ENCODE assay signal across 12 cellular contexts in the genomic region with DNA sequence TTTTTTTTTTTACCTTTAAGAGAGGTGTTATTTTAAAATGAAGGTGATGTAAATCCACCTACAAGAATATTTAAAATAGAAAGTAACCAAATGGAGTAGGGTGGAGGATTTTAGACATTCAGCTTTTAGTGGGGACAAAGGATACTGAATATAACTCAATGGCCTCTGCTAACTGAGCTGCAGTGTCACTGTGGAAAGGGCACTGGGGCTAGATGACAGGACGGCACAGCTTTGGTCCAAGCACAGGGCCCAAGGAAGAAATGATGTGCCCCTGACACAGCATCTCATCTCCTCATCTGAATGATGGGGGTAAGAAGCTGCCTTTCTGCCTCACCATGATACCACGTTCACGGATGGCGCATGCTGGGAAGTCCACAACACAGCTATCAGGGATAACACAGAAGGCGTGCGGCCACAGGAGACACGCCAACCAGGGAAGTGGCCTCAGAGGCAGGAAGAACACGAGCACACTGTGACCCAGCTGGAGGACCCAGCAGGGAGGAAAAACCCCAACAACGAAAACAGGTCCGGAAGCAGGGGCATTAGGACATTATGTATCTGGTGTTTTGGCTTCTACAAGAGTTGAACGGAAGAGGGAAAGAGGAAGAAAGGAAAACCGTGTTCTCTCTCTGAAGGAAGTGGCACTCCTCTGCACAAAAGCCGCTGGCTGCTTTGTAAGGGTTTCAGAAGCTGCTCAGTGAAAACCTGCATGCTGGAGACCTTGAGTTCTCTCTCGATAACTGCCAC.
DNase-seq lines count a peak whose midpoint lies in the region; ATAC-seq and TF ChIP-seq lines count a peak whose summit lies in the region.
"Had no signal": no experiment of that assay in that cellular context is flagged by ENCODE, and none has a peak within 500 bp of the region (broad histone marks: within the 10 kb centered on the region; RNA-seq: fewer than 3 reads in every experiment).

No MANE protein-coding gene starts in this region.

- POLR2A ChIA-PET in activated naive CD8-positive, alpha-beta T cell treated with anti-CD3 and anti-CD28 coated beads, Interleukin-2, amount 10 ng/mL, durations not matched to agents 7 days and 5 days (lab: Charles Lee) = no interaction called here
- POLR2A ChIA-PET in SK-N-SH (lab: Yijun Ruan, JAX) = interaction anchor here (0.7 kb wide), 1 partner anchor 194 kb away, joined by 4 read pairs; no protein-coding TSS in a partner anchor

- H3K27ac Mint-ChIP-seq in stimulated activated naive CD8-positive, alpha-beta T cell treated with anti-CD3 and anti-CD28 coated beads, Interleukin-15, Interleukin-2, amounts not matched to agents 100 ng/mL and 50 ng/mL, for 24 hours = peak overlapping the region; percentile 57
- H3K27ac Mint-ChIP-seq in activated naive CD8-positive, alpha-beta T cell treated with anti-CD3 and anti-CD28 coated beads, Interleukin-2, amount 10 ng/mL, durations not matched to agents 7 days and 5 days = peak overlapping the region; percentile 81

- H3K4me3 Mint-ChIP-seq in stimulated activated naive CD8-positive, alpha-beta T cell treated with anti-CD3 and anti-CD28 coated beads, Interleukin-15, Interleukin-2, amounts not matched to agents 100 ng/mL and 50 ng/mL, for 24 hours = peak overlapping the region; percentile 38
- peak overlapping the region; percentile 56 for H3K4me3 Mint-ChIP-seq in activated naive CD8-positive, alpha-beta T cell treated with anti-CD3 and anti-CD28 coated beads, Interleukin-2, amount 10 ng/mL, durations not matched to agents 7 days and 5 days

- H4K20me1 ChIP-seq in SK-N-SH (ENCODE audit: insufficient read depth) = no peaks in the 10 kb centered on the region

- no peak for TF ChIP-seq RAD21 in SK-N-SH (IDR thresholded peaks at IDR 0.05; ENCODE audit: low read length)

- no peak overlapping the region for H2AFZ ChIP-seq in SK-N-SH (ENCODE audit: low read depth)

- H3K36me3 Mint-ChIP-seq in stimulated activated naive CD8-positive, alpha-beta T cell treated with anti-CD3 and anti-CD28 coated beads, Interleukin-15, Interleukin-2, amounts not matched to agents 100 ng/mL and 50 ng/mL, for 24 hours (ENCODE audit: low read depth) = peaks cover 40% of the 10 kb centered on the region
- H3K36me3 Mint-ChIP-seq in activated naive CD8-positive, alpha-beta T cell treated with anti-CD3 and anti-CD28 coated beads, Interleukin-2, amount 10 ng/mL, durations not matched to agents 7 days and 5 days = peaks cover 12% of the 10 kb centered on the region

- H3K36me3 ChIP-seq in right lobe of liver = peaks cover 0 to 5% (median 0%) of the 10 kb centered on the region in 4 donors
- no peaks in the 10 kb centered on the region for H3K36me3 ChIP-seq in aorta (ENCODE audit: control insufficient read depth in 1 of 2, insufficient read depth in 2 of 2, low read length in 1 of 2)
- peaks cover 6 to 11% of the 10 kb centered on the region in 2 experiments for H3K36me3 ChIP-seq in SK-N-SH (replicated peaks in 1 of 2; ENCODE audit: control insufficient read depth in 1 of 2, insufficient read depth in 2 of 2, low read length in 1 of 2)

- no peaks in the 10 kb centered on the region for H3F3A ChIP-seq in SK-N-SH (replicated peaks; ENCODE audit: insufficient read depth)

- H3K4me1 Mint-ChIP-seq in stimulated activated naive CD8-positive, alpha-beta T cell treated with anti-CD3 and anti-CD28 coated beads, Interleukin-15, Interleukin-2, amounts not matched to agents 100 ng/mL and 50 ng/mL, for 24 hours (ENCODE audit: low read depth) = peaks cover 61% of the 10 kb centered on the region
- H3K4me1 Mint-ChIP-seq in activated naive CD8-positive, alpha-beta T cell treated with anti-CD3 and anti-CD28 coated beads, Interleukin-2, amount 10 ng/mL, durations not matched to agents 7 days and 5 days = peaks cover 34% of the 10 kb centered on the region

- H3K27me3 ChIP-seq in right lobe of liver (no peaks in the 10 kb centered on the region), aorta (ENCODE audit: control insufficient read depth in 1 of 2, insufficient read depth in 2 of 2, low read length in 1 of 2) (no peaks in the 10 kb centered on the region), SK-N-SH (ENCODE audit: insufficient read depth) (no peaks in the 10 kb centered on the region)

- H3K79me2 ChIP-seq in SK-N-SH (ENCODE audit: insufficient read depth) = no peaks in the 10 kb centered on the region

- 62% methylated on average over 8 of the region's 14 CpGs for WGBS in right lobe of liver (ENCODE audit: insufficient coverage, low coverage, low lambda C conversion rate, missing lambda C conversion rate)
- WGBS in aorta, 2 donors = 72 to 78% methylated on average over 14 of the region's 14 CpGs
- WGBS in SK-N-SH (ENCODE audit: low lambda C conversion rate) = 96% methylated on average over 10 of the region's 14 CpGs

- H3K9me3 ChIP-seq in right lobe of liver = no peaks in the 10 kb centered on the region
- no peaks in the 10 kb centered on the region for H3K9me3 ChIP-seq in aorta (ENCODE audit: control insufficient read depth, low read length)
- H3K9me3 ChIP-seq in SK-N-SH = no peaks in the 10 kb centered on the region

- H3K9me3 Mint-ChIP-seq in stimulated activated naive CD8-positive, alpha-beta T cell treated with anti-CD3 and anti-CD28 coated beads, Interleukin-15, Interleukin-2, amounts not matched to agents 100 ng/mL and 50 ng/mL, for 24 hours = no peaks in the 10 kb centered on the region
- no peaks in the 10 kb centered on the region for H3K9me3 Mint-ChIP-seq in activated naive CD8-positive, alpha-beta T cell treated with anti-CD3 and anti-CD28 coated beads, Interleukin-2, amount 10 ng/mL, durations not matched to agents 7 days and 5 days

- ATAC-seq in stimulated activated naive CD8-positive, alpha-beta T cell treated with anti-CD3 and anti-CD28 coated beads, Interleukin-15, Interleukin-2, amounts not matched to agents 100 U/mL and 50 U/mL, for 24 hours = no peak
- peak; percentile 30 for ATAC-seq in activated naive CD8-positive, alpha-beta T cell treated with anti-CD3 and anti-CD28 coated beads, Interleukin-2, amount 10 ng/mL, durations not matched to agents 7 days and 5 days (ENCODE audit: low read depth)
- ATAC-seq in right lobe of liver = peak in 3 of 4 donors; percentile 18 to 66 (median 35)
- ATAC-seq in aorta (ENCODE audit: low FRiP score) = peak; percentile 47
- no peak for ATAC-seq in HG02870 (IDR thresholded peaks at IDR 0.05; ENCODE audit: unreplicated experiment)
- ATAC-seq: GM12878 had no signal

- no peaks in the 10 kb centered on the region for H3K9me2 ChIP-seq in SK-N-SH

- H3K4me3 ChIP-seq in right lobe of liver = no peak overlapping the region
- no peak overlapping the region for H3K4me3 ChIP-seq in aorta (ENCODE audit: low read length in 2 of 2)
- no peak overlapping the region for H3K4me3 ChIP-seq in SK-N-SH (ENCODE audit: low read depth in 2 of 2, low read length in 1 of 2)
- H3K4me3 ChIP-seq: GM12878 had no signal

- no peak overlapping the region for H3K9ac ChIP-seq in SK-N-SH

- H3K27ac ChIP-seq in right lobe of liver (no peak overlapping the region), aorta (ENCODE audit: low read depth in 1 of 2, low read length in 2 of 2) (peak overlapping the region in 1 of 2 donors; percentile 37), SK-N-SH (ENCODE audit: low read depth in 2 of 2, low read length in 1 of 2) (no peak overlapping the region)

- no peak for TF ChIP-seq POLR2A in right lobe of liver (IDR thresholded peaks at IDR 0.05)

- TF ChIP-seq EP300 in SK-N-SH (IDR thresholded peaks at IDR 0.05; ENCODE audit: borderline replicate concordance in 1 of 2, low read depth in 1 of 2, low read length in 1 of 2) = no peak

- CTCF ChIA-PET in SK-N-SH (lab: Yijun Ruan, JAX) = interaction anchor here (0.6 to 4.2 kb wide), 7 partner anchors 10 to 193 kb away, joined by 3 to 20 read pairs (median 3); no protein-coding TSS in a partner anchor

- H3K4me2 ChIP-seq in SK-N-SH = no peak overlapping the region

- TF ChIP-seq CTCF in right lobe of liver (IDR thresholded peaks at IDR 0.05) = no peak
- no peak for TF ChIP-seq CTCF in SK-N-SH (IDR thresholded peaks at IDR 0.05)

- peaks cover 0 to 37% (median 10%) of the 10 kb centered on the region in 4 donors for H3K4me1 ChIP-seq in right lobe of liver
- H3K4me1 ChIP-seq in aorta (ENCODE audit: control insufficient read depth in 1 of 2, insufficient read depth in 2 of 2, low read length in 2 of 2) = peaks cover 0 to 7% of the 10 kb centered on the region in 2 donors
- peaks cover 6 to 8% of the 10 kb centered on the region in 2 experiments; a peak in 2 of 4 replicates for H3K4me1 ChIP-seq in SK-N-SH (ENCODE audit: control insufficient read depth in 1 of 2, insufficient read depth in 2 of 2, low read depth in 1 of 2, low read length in 1 of 2)

- DNase-seq in stimulated activated naive CD8-positive, alpha-beta T cell treated with anti-CD3 and anti-CD28 coated beads, Interleukin-15, Interleukin-2, amounts not matched to agents 100 U/mL and 50 U/mL, for 24 hours = no peak
- DNase-seq in activated naive CD8-positive, alpha-beta T cell treated with anti-CD3 and anti-CD28 coated beads, Interleukin-2, amount 10 ng/mL, durations not matched to agents 7 days and 5 days = no peak
- DNase-seq in right lobe of liver (no peak), aorta (peak in 1 of 2 donors; percentile 55), NCI-H524 treated with DMSO at 0.1 percent for 48 hours (lab: John Stamatoyannopoulos, UW) (no peak), SK-N-SH (no peak)
- DNase-seq: COR-L47; IMR-90; stimulated activated CD4-positive, alpha-beta T cell treated with anti-CD3 and anti-CD28 coated beads, Interleukin-1b, Interleukin-23, amount 100 ng/mL, for 48 hours had no signal

- intact Hi-C loops in right lobe of liver (cut with DNase I) = no loop called here
- intact Hi-C loops in aorta (cut with DNase I) = no loop called here

- H3K27me3 Mint-ChIP-seq in stimulated activated naive CD8-positive, alpha-beta T cell treated with anti-CD3 and anti-CD28 coated beads, Interleukin-15, Interleukin-2, amounts not matched to agents 100 ng/mL and 50 ng/mL, for 24 hours = no peaks in the 10 kb centered on the region
- H3K27me3 Mint-ChIP-seq in activated naive CD8-positive, alpha-beta T cell treated with anti-CD3 and anti-CD28 coated beads, Interleukin-2, amount 10 ng/mL, durations not matched to agents 7 days and 5 days = no peaks in the 10 kb centered on the region

TF ChIP-seq in SK-N-SH, 30 proteins besides CTCF, POLR2A, EP300 and RAD21 (continues in another document):
- TF ChIP-seq FOSL2 (IDR thresholded peaks at IDR 0.05; ENCODE audit: borderline replicate concordance, low read depth) (no peak), TEAD4 (IDR thresholded peaks at IDR 0.05; ENCODE audit: borderline replicate concordance, insufficient read depth) (no peak)

Comparison
In these comparisons a context has a peak if more than half of its experiments do, and no peak if none do; other contexts are left out.
1. ATAC-seq: peak in activated naive CD8-positive, alpha-beta T cell treated with anti-CD3 and anti-CD28 coated beads, Interleukin-2, amount 10 ng/mL, durations not matched to agents 7 days and 5 days (single experiment), right lobe of liver (3 of 4) and aorta (single experiment); none in stimulated activated naive CD8-positive, alpha-beta T cell treated with anti-CD3 and anti-CD28 coated beads, Interleukin-15, Interleukin-2, amounts not matched to agents 100 U/mL and 50 U/mL, for 24 hours (single experiment) and HG02870 (single experiment).